Comparison of ENCODE assay signal across 18 cellular contexts in genomic region chr12:116389326-116389725, GRCh38.
DNase-seq lines count a peak whose midpoint lies in the region; ATAC-seq, FAIRE-seq and TF ChIP-seq lines count a peak whose summit lies in the region.
"Had no signal": no experiment of that assay in that cellular context is flagged by ENCODE, and none has a peak within 500 bp of the region (broad histone marks: within the 10 kb centered on the region; RNA-seq: fewer than 3 reads in every experiment).

No MANE protein-coding gene starts in this region.

- CTCF ChIA-PET in A549 (lab: Yijun Ruan, JAX) = interaction anchor here (1.0 to 1.5 kb wide), 3 partner anchors 13 to 135 kb away, joined by 3 to 4 read pairs (median 3); no protein-coding TSS in a partner anchor

- H3K27me3 ChIP-seq in adipocyte (replicated peaks; ENCODE audit: control insufficient read depth, insufficient read depth, low read length) (no peaks in the 10 kb centered on the region), esophagus muscularis mucosa (no peaks in the 10 kb centered on the region), osteoblast (ENCODE audit: insufficient read depth, low read length) (no peaks in the 10 kb centered on the region)

- POLR2A ChIA-PET in A549 (lab: Yijun Ruan, JAX) = no interaction called here

- H3K36me3 ChIP-seq in adipocyte (ENCODE audit: control insufficient read depth, insufficient read depth, low read length, severe bottlenecking) = no peaks in the 10 kb centered on the region
- H3K36me3 ChIP-seq in esophagus muscularis mucosa = no peaks in the 10 kb centered on the region
- H3K36me3 ChIP-seq in osteoblast (ENCODE audit: insufficient read depth, low read length) = no peaks in the 10 kb centered on the region

- H3K4me3 ChIP-seq in A549 = no peak overlapping the region
- H3K4me3 ChIP-seq in adipocyte (ENCODE audit: low read length) = no peak overlapping the region
- H3K4me3 ChIP-seq in esophagus muscularis mucosa = no peak overlapping the region
- no peak overlapping the region for H3K4me3 ChIP-seq in osteoblast (ENCODE audit: insufficient read depth, low read length)

- peaks cover 7% of the 10 kb centered on the region; the same call in 2 of the 3 replicates for H3K9me3 ChIP-seq in A549
- peaks cover 8% of the 10 kb centered on the region for H3K9me3 ChIP-seq in adipocyte (ENCODE audit: control insufficient read depth, low read length)
- peaks cover 0 to 9% (median 0%) of the 10 kb centered on the region in 4 donors for H3K9me3 ChIP-seq in esophagus muscularis mucosa
- H3K9me3 ChIP-seq in osteoblast (ENCODE audit: low read depth, low read length) = peaks cover 7% of the 10 kb centered on the region

- peaks cover 58% of the 10 kb centered on the region for H3K4me1 ChIP-seq in A549
- H3K4me1 ChIP-seq in adipocyte (ENCODE audit: control insufficient read depth, insufficient read depth, low read length) = peaks cover 21% of the 10 kb centered on the region
- H3K4me1 ChIP-seq in esophagus muscularis mucosa = peaks cover 0 to 22% (median 17%) of the 10 kb centered on the region in 4 donors
- peaks cover 35% of the 10 kb centered on the region for H3K4me1 ChIP-seq in osteoblast (ENCODE audit: insufficient read depth, low read length)

- H2AFZ ChIP-seq in osteoblast (ENCODE audit: low read length) = no peak overlapping the region

- no peak for FAIRE-seq in A549 (lab: Jason Lieb, UNC)
- FAIRE-seq: frontal cortex, G401.6 had no signal

- 77% methylated on average over 6 of the region's 6 CpGs for WGBS in A549 (ENCODE audit: missing lambda C conversion rate)
- 84% methylated on average over 4 of the region's 6 CpGs for WGBS in esophagus muscularis mucosa

- H3K27ac ChIP-seq in A549 (peak overlapping the region; percentile 65 to 99), esophagus muscularis mucosa (replicated peaks in 1 of 4) (peak overlapping the region in 3 of 4 donors; percentile 20 to 55 (median 46)), osteoblast (ENCODE audit: low read depth, low read length) (peak overlapping the region; percentile 71)
- H3K27ac ChIP-seq: VCaP had no signal

- ATAC-seq in A549 (peak; percentile 4 to 19; a peak in 1 of 6 replicates), HG02759 (IDR thresholded peaks at IDR 0.05; ENCODE audit: unreplicated experiment) (no peak)
- ATAC-seq: left lobe of liver had no signal

- H3K9ac ChIP-seq in adipocyte (ENCODE audit: low read length) = peak overlapping the region; percentile 53

- TF ChIP-seq EP300 in A549 (IDR thresholded peaks at IDR 0.05) (no peak), esophagus muscularis mucosa (IDR thresholded peaks at IDR 0.05) (no peak)

- intact Hi-C loops in esophagus muscularis mucosa (cut with DNase I) = loop anchor here (10.0 kb wide), 2 partner anchors 65 to 205 kb away; no protein-coding TSS in a partner anchor

- TF ChIP-seq RAD21 in A549 (conservative IDR thresholded peaks at IDR 0.05 in 1 of 2, IDR thresholded peaks at IDR 0.05 in 1 of 2) = no peak

- H3K79me2 ChIP-seq in osteoblast (ENCODE audit: insufficient read depth, low read length) = no peaks in the 10 kb centered on the region

- H4K20me1 ChIP-seq in osteoblast (ENCODE audit: insufficient read depth, low read length) = no peaks in the 10 kb centered on the region

- no peak for DNase-seq in A549 (ENCODE audit: low read depth in 1 of 2, low spot score in 1 of 2)
- no peak for DNase-seq in adipocyte (ENCODE audit: low read depth)
- no peak for DNase-seq in esophagus muscularis mucosa (ENCODE audit: extremely low spot score)
- no peak for DNase-seq in osteoblast (ENCODE audit: insufficient read length, low spot score, missing footprints)
- DNase-seq in cerebellar nuclear complex (lab: John Stamatoyannopoulos, UW) = no peak
- no peak for DNase-seq in GM19238 (ENCODE audit: insufficient read length, low spot score)
- no peak for DNase-seq in SKM-1 treated with dmso at 0.1 percent for 144 hours (lab: John Stamatoyannopoulos, UW; ENCODE audit: unreplicated experiment)
- DNase-seq: 8988T; activated naive CD4-positive, alpha-beta T cell treated with anti-CD3 and anti-CD28 coated beads, Interleukin-2, amount 10 ng/mL, durations not matched to agents 7 days and 5 days; CD8-positive, alpha-beta memory T cell; NCI-H1436 treated with DMSO at 0.1 percent for 48 hours; RPMI8226; stimulated activated CD8-positive, alpha-beta memory T cell treated with anti-CD3 and anti-CD28 coated beads, Interleukin-4, amount 100 ng/mL, for 48 hours had no signal

- no peak for TF ChIP-seq POLR2A in A549 (IDR thresholded peaks at IDR 0.05; ENCODE audit: low read length)
- TF ChIP-seq POLR2A in esophagus muscularis mucosa (IDR thresholded peaks at IDR 0.05; ENCODE audit: low read depth) = no peak

- TF ChIP-seq CTCF in A549 (IDR thresholded peaks at IDR 0.05) (no peak), esophagus muscularis mucosa (IDR thresholded peaks at IDR 0.05) (no peak), osteoblast (IDR thresholded peaks at IDR 0.05; ENCODE audit: extremely low read depth, low read depth, low read length) (no peak)

- peak overlapping the region; percentile 59 for H3K4me2 ChIP-seq in A549
- H3K4me2 ChIP-seq in osteoblast (ENCODE audit: insufficient read depth, low read length) = peak overlapping the region; percentile 21

TF ChIP-seq in A549, 52 proteins besides CTCF, POLR2A, EP300 and RAD21:
- TF ChIP-seq E2F6 (IDR thresholded peaks at IDR 0.05; ENCODE audit: borderline replicate concordance, low read depth) = no peak
- TF ChIP-seq MAX (IDR thresholded peaks at IDR 0.05) = no peak
- TF ChIP-seq ZFP36 (IDR thresholded peaks at IDR 0.05; ENCODE audit: borderline replicate concordance, partially characterized antibody) = no peak
- TF ChIP-seq HOXB5 (CRISPR knock-in tag; IDR thresholded peaks at IDR 0.05) = no peak
- no peak for TF ChIP-seq PHF8 (IDR thresholded peaks at IDR 0.05; ENCODE audit: borderline replicate concordance, low read depth)
- TF ChIP-seq ATOH8 (CRISPR knock-in tag; IDR thresholded peaks at IDR 0.05; ENCODE audit: low read depth) = no peak
- TF ChIP-seq RARB (CRISPR knock-in tag; IDR thresholded peaks at IDR 0.05) = no peak
- no peak for TF ChIP-seq HMGXB4 (CRISPR knock-in tag; IDR thresholded peaks at IDR 0.05; ENCODE audit: borderline replicate concordance)
